Comparison of ENCODE assay signal across 1 cellular context in the genomic region with DNA sequence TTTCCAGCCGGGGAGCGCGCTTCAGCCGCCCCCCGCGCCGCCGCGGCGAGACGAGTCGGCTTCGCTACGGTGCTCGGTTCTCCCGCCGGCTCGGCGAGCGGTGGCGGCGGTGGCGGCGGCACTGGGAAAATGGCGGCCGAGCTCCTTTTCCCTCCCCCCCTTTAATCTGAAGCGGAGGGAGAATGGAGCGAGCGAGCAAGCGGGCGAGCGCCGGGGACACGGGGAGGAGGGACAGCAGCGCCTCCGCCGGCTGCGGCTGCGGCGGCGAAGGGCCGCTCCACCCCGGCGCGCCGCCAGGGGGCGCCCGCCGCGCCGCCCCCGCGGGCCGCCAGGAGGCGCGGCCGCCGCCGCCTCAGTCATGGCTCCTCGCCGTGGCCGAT.
TF ChIP-seq lines count a peak whose summit lies in the region.

A gene with protein sequence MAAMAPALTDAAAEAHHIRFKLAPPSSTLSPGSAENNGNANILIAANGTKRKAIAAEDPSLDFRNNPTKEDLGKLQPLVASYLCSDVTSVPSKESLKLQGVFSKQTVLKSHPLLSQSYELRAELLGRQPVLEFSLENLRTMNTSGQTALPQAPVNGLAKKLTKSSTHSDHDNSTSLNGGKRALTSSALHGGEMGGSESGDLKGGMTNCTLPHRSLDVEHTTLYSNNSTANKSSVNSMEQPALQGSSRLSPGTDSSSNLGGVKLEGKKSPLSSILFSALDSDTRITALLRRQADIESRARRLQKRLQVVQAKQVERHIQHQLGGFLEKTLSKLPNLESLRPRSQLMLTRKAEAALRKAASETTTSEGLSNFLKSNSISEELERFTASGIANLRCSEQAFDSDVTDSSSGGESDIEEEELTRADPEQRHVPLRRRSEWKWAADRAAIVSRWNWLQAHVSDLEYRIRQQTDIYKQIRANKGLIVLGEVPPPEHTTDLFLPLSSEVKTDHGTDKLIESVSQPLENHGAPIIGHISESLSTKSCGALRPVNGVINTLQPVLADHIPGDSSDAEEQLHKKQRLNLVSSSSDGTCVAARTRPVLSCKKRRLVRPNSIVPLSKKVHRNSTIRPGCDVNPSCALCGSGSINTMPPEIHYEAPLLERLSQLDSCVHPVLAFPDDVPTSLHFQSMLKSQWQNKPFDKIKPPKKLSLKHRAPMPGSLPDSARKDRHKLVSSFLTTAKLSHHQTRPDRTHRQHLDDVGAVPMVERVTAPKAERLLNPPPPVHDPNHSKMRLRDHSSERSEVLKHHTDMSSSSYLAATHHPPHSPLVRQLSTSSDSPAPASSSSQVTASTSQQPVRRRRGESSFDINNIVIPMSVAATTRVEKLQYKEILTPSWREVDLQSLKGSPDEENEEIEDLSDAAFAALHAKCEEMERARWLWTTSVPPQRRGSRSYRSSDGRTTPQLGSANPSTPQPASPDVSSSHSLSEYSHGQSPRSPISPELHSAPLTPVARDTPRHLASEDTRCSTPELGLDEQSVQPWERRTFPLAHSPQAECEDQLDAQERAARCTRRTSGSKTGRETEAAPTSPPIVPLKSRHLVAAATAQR (N-terminal part only) (minus strand): TSS at position 184 of the 380 bp plus-strand sequence. CDS start 21,286 bp downstream, outside the sequence.

TF ChIP-seq in K562, 482 proteins besides CTCF, POLR2A, EP300 and RAD21 (continued from another document and continues in another):
- TF ChIP-seq, protein P1, sequence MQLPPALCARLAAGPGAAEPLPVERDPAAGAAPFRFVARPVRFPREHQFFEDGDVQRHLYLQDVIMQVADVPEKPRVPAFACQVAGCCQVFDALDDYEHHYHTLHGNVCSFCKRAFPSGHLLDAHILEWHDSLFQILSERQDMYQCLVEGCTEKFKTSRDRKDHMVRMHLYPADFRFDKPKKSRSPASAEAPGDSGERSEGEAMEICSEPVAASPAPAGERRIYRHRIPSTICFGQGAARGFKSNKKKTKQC (CRISPR knock-in tag; IDR thresholded peaks at IDR 0.05) = no peak
- TF ChIP-seq TAF1 (IDR thresholded peaks at IDR 0.05; ENCODE audit: control insufficient read depth, extremely low read depth, insufficient read depth, low read length, severe bottlenecking) = peak; percentile 90
- no peak for TF ChIP-seq TRIM24 (IDR thresholded peaks at IDR 0.05)
- TF ChIP-seq SPI1 (IDR thresholded peaks at IDR 0.05; ENCODE audit: borderline replicate concordance, low read depth, low read length) = no peak
- no peak for TF ChIP-seq ATF1 (CRISPR knock-in tag; IDR thresholded peaks at IDR 0.05)
- TF ChIP-seq ATF1 (tag; IDR thresholded peaks at IDR 0.05) = no peak
- TF ChIP-seq POLR3G (IDR thresholded peaks at IDR 0.05; ENCODE audit: extremely low read depth, insufficient read length, insufficient replicate concordance) = no peak
- no peak for TF ChIP-seq HNRNPL (IDR thresholded peaks at IDR 0.05; ENCODE audit: low read depth, low read length)
- TF ChIP-seq ZNF324 (CRISPR knock-in tag; IDR thresholded peaks at IDR 0.05) = no peak
- TF ChIP-seq, protein P2, sequence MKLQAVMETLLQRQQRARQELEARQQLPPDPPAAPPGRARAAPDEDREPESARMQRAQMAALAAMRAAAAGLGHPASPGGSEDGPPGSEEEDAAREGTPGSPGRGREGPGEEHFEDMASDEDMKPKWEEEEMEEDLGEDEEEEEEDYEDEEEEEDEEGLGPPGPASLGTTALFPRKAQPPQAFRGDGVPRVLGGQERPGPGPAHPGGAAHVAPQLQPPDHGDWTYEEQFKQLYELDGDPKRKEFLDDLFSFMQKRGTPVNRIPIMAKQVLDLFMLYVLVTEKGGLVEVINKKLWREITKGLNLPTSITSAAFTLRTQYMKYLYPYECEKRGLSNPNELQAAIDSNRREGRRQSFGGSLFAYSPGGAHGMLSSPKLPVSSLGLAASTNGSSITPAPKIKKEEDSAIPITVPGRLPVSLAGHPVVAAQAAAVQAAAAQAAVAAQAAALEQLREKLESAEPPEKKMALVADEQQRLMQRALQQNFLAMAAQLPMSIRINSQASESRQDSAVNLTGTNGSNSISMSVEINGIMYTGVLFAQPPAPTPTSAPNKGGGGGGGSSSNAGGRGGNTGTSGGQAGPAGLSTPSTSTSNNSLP (IDR thresholded peaks at IDR 0.05; ENCODE audit: borderline replicate concordance, low read depth, low read length) = peak; percentile 70; the same call in 1 of the 2 replicates
- TF ChIP-seq ADNP (tag; IDR thresholded peaks at IDR 0.05) = no peak
- TF ChIP-seq NCOR1 (IDR thresholded peaks at IDR 0.05) = peak; percentile 49; the same call in 1 of the 2 replicates
- TF ChIP-seq, protein P3, sequence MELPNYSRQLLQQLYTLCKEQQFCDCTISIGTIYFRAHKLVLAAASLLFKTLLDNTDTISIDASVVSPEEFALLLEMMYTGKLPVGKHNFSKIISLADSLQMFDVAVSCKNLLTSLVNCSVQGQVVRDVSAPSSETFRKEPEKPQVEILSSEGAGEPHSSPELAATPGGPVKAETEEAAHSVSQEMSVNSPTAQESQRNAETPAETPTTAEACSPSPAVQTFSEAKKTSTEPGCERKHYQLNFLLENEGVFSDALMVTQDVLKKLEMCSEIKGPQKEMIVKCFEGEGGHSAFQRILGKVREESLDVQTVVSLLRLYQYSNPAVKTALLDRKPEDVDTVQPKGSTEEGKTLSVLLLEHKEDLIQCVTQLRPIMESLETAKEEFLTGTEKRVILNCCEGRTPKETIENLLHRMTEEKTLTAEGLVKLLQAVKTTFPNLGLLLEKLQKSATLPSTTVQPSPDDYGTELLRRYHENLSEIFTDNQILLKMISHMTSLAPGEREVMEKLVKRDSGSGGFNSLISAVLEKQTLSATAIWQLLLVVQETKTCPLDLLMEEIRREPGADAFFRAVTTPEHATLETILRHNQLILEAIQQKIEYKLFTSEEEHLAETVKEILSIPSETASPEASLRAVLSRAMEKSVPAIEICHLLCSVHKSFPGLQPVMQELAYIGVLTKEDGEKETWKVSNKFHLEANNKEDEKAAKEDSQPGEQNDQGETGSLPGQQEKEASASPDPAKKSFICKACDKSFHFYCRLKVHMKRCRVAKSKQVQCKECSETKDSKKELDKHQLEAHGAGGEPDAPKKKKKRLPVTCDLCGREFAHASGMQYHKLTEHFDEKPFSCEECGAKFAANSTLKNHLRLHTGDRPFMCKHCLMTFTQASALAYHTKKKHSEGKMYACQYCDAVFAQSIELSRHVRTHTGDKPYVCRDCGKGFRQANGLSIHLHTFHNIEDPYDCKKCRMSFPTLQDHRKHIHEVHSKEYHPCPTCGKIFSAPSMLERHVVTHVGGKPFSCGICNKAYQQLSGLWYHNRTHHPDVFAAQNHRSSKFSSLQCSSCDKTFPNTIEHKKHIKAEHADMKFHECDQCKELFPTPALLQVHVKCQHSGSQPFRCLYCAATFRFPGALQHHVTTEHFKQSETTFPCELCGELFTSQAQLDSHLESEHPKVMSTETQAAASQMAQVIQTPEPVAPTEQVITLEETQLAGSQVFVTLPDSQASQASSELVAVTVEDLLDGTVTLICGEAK (IDR thresholded peaks at IDR 0.05) = no peak
- TF ChIP-seq, protein P3 (CRISPR knock-in tag; IDR thresholded peaks at IDR 0.05) = no peak
- no peak for TF ChIP-seq CBX2 (IDR thresholded peaks at IDR 0.05; ENCODE audit: insufficient read depth, low read length, poor library complexity, severe bottlenecking)
- TF ChIP-seq, protein P4, sequence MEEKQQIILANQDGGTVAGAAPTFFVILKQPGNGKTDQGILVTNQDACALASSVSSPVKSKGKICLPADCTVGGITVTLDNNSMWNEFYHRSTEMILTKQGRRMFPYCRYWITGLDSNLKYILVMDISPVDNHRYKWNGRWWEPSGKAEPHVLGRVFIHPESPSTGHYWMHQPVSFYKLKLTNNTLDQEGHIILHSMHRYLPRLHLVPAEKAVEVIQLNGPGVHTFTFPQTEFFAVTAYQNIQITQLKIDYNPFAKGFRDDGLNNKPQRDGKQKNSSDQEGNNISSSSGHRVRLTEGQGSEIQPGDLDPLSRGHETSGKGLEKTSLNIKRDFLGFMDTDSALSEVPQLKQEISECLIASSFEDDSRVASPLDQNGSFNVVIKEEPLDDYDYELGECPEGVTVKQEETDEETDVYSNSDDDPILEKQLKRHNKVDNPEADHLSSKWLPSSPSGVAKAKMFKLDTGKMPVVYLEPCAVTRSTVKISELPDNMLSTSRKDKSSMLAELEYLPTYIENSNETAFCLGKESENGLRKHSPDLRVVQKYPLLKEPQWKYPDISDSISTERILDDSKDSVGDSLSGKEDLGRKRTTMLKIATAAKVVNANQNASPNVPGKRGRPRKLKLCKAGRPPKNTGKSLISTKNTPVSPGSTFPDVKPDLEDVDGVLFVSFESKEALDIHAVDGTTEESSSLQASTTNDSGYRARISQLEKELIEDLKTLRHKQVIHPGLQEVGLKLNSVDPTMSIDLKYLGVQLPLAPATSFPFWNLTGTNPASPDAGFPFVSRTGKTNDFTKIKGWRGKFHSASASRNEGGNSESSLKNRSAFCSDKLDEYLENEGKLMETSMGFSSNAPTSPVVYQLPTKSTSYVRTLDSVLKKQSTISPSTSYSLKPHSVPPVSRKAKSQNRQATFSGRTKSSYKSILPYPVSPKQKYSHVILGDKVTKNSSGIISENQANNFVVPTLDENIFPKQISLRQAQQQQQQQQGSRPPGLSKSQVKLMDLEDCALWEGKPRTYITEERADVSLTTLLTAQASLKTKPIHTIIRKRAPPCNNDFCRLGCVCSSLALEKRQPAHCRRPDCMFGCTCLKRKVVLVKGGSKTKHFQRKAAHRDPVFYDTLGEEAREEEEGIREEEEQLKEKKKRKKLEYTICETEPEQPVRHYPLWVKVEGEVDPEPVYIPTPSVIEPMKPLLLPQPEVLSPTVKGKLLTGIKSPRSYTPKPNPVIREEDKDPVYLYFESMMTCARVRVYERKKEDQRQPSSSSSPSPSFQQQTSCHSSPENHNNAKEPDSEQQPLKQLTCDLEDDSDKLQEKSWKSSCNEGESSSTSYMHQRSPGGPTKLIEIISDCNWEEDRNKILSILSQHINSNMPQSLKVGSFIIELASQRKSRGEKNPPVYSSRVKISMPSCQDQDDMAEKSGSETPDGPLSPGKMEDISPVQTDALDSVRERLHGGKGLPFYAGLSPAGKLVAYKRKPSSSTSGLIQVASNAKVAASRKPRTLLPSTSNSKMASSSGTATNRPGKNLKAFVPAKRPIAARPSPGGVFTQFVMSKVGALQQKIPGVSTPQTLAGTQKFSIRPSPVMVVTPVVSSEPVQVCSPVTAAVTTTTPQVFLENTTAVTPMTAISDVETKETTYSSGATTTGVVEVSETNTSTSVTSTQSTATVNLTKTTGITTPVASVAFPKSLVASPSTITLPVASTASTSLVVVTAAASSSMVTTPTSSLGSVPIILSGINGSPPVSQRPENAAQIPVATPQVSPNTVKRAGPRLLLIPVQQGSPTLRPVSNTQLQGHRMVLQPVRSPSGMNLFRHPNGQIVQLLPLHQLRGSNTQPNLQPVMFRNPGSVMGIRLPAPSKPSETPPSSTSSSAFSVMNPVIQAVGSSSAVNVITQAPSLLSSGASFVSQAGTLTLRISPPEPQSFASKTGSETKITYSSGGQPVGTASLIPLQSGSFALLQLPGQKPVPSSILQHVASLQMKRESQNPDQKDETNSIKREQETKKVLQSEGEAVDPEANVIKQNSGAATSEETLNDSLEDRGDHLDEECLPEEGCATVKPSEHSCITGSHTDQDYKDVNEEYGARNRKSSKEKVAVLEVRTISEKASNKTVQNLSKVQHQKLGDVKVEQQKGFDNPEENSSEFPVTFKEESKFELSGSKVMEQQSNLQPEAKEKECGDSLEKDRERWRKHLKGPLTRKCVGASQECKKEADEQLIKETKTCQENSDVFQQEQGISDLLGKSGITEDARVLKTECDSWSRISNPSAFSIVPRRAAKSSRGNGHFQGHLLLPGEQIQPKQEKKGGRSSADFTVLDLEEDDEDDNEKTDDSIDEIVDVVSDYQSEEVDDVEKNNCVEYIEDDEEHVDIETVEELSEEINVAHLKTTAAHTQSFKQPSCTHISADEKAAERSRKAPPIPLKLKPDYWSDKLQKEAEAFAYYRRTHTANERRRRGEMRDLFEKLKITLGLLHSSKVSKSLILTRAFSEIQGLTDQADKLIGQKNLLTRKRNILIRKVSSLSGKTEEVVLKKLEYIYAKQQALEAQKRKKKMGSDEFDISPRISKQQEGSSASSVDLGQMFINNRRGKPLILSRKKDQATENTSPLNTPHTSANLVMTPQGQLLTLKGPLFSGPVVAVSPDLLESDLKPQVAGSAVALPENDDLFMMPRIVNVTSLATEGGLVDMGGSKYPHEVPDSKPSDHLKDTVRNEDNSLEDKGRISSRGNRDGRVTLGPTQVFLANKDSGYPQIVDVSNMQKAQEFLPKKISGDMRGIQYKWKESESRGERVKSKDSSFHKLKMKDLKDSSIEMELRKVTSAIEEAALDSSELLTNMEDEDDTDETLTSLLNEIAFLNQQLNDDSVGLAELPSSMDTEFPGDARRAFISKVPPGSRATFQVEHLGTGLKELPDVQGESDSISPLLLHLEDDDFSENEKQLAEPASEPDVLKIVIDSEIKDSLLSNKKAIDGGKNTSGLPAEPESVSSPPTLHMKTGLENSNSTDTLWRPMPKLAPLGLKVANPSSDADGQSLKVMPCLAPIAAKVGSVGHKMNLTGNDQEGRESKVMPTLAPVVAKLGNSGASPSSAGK (IDR thresholded peaks at IDR 0.05) = no peak
- TF ChIP-seq ZNF764 (CRISPR knock-in tag; IDR thresholded peaks at IDR 0.05; ENCODE audit: low read depth) = no peak
- no peak for TF ChIP-seq ZNF184 (CRISPR knock-in tag; IDR thresholded peaks at IDR 0.05)
- 0 out of 2 replicates have a peak, but pooled peaks have one; percentile 26 for TF ChIP-seq SMC3 (conservative IDR thresholded peaks at IDR 0.05; ENCODE audit: insufficient read depth, low read depth, low read length)
- TF ChIP-seq ZNF175 (CRISPR knock-in tag; IDR thresholded peaks at IDR 0.05; ENCODE audit: low read depth) = no peak
- TF ChIP-seq RBM25 (IDR thresholded peaks at IDR 0.05; ENCODE audit: low read depth, low read length, severe bottlenecking) = no peak
- no peak for TF ChIP-seq POLR3A (IDR thresholded peaks at IDR 0.05; ENCODE audit: borderline replicate concordance, extremely low read depth, insufficient read depth, insufficient read length)
